In genomic region chr11:8426076-8426475, GRCh38 we compare ENCODE assay signal across 16 cellular contexts.
"Had no signal": no experiment of that assay in that cellular context is flagged by ENCODE, and none has a peak within 500 bp of the region (broad histone marks: within the 10 kb centered on the region; RNA-seq: fewer than 3 reads in every experiment).

No MANE protein-coding gene starts in this region.

- H3K27me3 ChIP-seq: SJCRH30 had no signal

- H3K4me1 ChIP-seq: SJCRH30 had no signal

- H3K27ac ChIP-seq: SJCRH30 had no signal

- H3K4me3 ChIP-seq: SJCRH30 had no signal

- DNase-seq: KBM-7, NCI-H1092, NCI-H1436, NCI-H187, NCI-H2029, NCI-H2081 treated with DMSO at 0.1 percent for 48 hours, NCI-H2171, NCI-H345, NCI-H510A, NCI-H524 treated with DMSO at 0.1 percent for 48 hours, NCI-H69, NCI-H774, RPMI8226, SHP77 treated with DMSO at 0.1 percent for 48 hours, SJCRH30 had no signal

- H3K9me3 ChIP-seq: SJCRH30 had no signal

- H3K36me3 ChIP-seq: SJCRH30 had no signal

- ATAC-seq: SK-N-SH treated with all-trans-retinoic acid at 6 μM for 48 hours had no signal
